Comparison of ENCODE assay signal across 29 cellular contexts in the genomic region with DNA sequence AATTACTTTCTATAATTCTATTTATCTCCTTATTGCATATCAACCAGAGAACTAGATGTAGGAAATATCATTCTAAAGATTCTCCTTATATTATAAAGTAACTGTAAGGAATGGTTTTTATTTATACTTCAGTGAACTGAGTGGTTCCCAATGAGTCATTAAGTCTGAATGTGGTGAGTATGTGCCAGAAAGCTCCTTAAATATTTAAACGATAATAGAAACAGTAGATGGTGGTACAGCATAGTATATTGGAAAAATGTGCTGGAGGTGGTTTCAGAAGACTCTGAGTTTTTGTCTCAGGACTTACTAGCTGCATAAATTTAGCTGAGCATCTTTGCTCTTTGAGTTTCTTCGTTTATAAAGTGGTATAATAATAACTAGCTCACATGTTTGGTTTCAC.
DNase-seq lines count a peak whose midpoint lies in the region; ATAC-seq, FAIRE-seq and TF ChIP-seq lines count a peak whose summit lies in the region.
"Had no signal": no experiment of that assay in that cellular context is flagged by ENCODE, and none has a peak within 500 bp of the region (broad histone marks: within the 10 kb centered on the region; RNA-seq: fewer than 3 reads in every experiment).

No MANE protein-coding gene starts in this region.

- H3K9me3 ChIP-seq in IMR-90 (ENCODE audit: control insufficient read depth, insufficient read depth, low read length) (no peaks in the 10 kb centered on the region), astrocyte (ENCODE audit: insufficient read depth, low read depth, low read length) (no peaks in the 10 kb centered on the region), transverse colon (no peaks in the 10 kb centered on the region)
- H3K9me3 ChIP-seq: sigmoid colon, tibial artery had no signal

- no peak for ATAC-seq in IMR-90 (ENCODE audit: low read depth)
- no peak for ATAC-seq in GM19328 (IDR thresholded peaks at IDR 0.05; ENCODE audit: unreplicated experiment)
- ATAC-seq: activated T-cell treated with anti-CD3 and anti-CD28 coated beads, Interleukin-2, amount 50 U/mL, for 72 hours; SK-N-SH treated with all-trans-retinoic acid at 6 μM for 48 hours; stimulated activated naive CD8-positive, alpha-beta T cell treated with anti-CD3 and anti-CD28 coated beads, Interleukin-15, amount 100 ng/mL, for 72 hours had no signal

- in situ Hi-C loops in IMR-90 (cut with MboI; ENCODE audit: low sequenced_read_pairs) = no loop called here
- in situ Hi-C loops in GM13976 (cut with MboI; ENCODE audit: low sequenced_read_pairs, unreplicated experiment) = no loop called here
- in situ Hi-C loops in transverse colon (cut with MboI; ENCODE audit: low pct_ligation_motif_present in 1 of 4, low pct_unique_long_range_greater_than_20kb in 1 of 4, low sequenced_read_pairs in 3 of 4) = no loop called here

- H4K8ac ChIP-seq in IMR-90 (ENCODE audit: low read depth in 2 of 2, low read length in 2 of 2) = no peak overlapping the region

- no peaks in the 10 kb centered on the region for H3K36me3 Mint-ChIP-seq in astrocyte (ENCODE audit: low read depth, unreplicated experiment)
- H3K36me3 Mint-ChIP-seq in CD14-positive monocyte = no peaks in the 10 kb centered on the region
- H3K36me3 Mint-ChIP-seq: activated naive CD4-positive, alpha-beta T cell treated with anti-CD3 and anti-CD28 coated beads, Interleukin-2, amount 10 ng/mL, durations not matched to agents 7 days and 5 days; CD8-positive, alpha-beta memory T cell had no signal

- no peaks in the 10 kb centered on the region for H3K79me1 ChIP-seq in IMR-90 (ENCODE audit: low read depth in 1 of 2, low read length in 2 of 2)

- H3K27me3 Mint-ChIP-seq in astrocyte (ENCODE audit: low read depth, unreplicated experiment) (no peaks in the 10 kb centered on the region), CD14-positive monocyte (ENCODE audit: low read depth in 3 of 3) (peaks cover 0 to 1% (median 1%) of the 10 kb centered on the region in 3 donors)
- H3K27me3 Mint-ChIP-seq: activated naive CD4-positive, alpha-beta T cell treated with anti-CD3 and anti-CD28 coated beads, Interleukin-2, amount 10 ng/mL, durations not matched to agents 7 days and 5 days had no signal

- H2AK5ac ChIP-seq in IMR-90 (ENCODE audit: low read depth, low read length) = no peak overlapping the region

- H3K9me1 ChIP-seq in IMR-90 (ENCODE audit: insufficient read depth, low read length) = no peaks in the 10 kb centered on the region

- intact Hi-C loops in IMR-90 (cut with micrococcal nuclease) (no loop called here), transverse colon (cut with DNase I; ENCODE audit: low total_unique reads) (no loop called here), CD14-positive monocyte (cut with micrococcal nuclease) (no loop called here)

- no peaks in the 10 kb centered on the region for H3K79me2 ChIP-seq in astrocyte (ENCODE audit: insufficient read depth, low read length)

- FAIRE-seq in astrocyte (lab: Jason Lieb, UNC) = no peak
- FAIRE-seq: H54, keratinocyte had no signal

- no peak overlapping the region for H3K27ac ChIP-seq in IMR-90 (ENCODE audit: insufficient read depth, low read length)
- H3K27ac ChIP-seq in astrocyte (ENCODE audit: low read depth, low read length) = no peak overlapping the region
- no peak overlapping the region for H3K27ac ChIP-seq in transverse colon
- H3K27ac ChIP-seq: dorsolateral prefrontal cortex, sigmoid colon, tibial artery, VCaP had no signal

- H3K4me2 ChIP-seq in IMR-90 (ENCODE audit: low read depth, low read length) (no peak overlapping the region), astrocyte (ENCODE audit: low read length) (no peak overlapping the region)

- H3K9ac ChIP-seq in IMR-90 (ENCODE audit: low read depth, low read length) = no peak overlapping the region
- no peak overlapping the region for H3K9ac ChIP-seq in astrocyte (ENCODE audit: low read length)

- no CpG with 5 or more reads among the region's 2 CpGs for WGBS in IMR-90 (ENCODE audit: extremely low coverage in 2 of 2, insufficient read length in 1 of 2), 2 experiments
- WGBS in transverse colon (ENCODE audit: low coverage in 1 of 2), 2 donors = 43 to 52% methylated on average over 2 of the region's 2 CpGs

- no peak for TF ChIP-seq CTCF in IMR-90 (conservative IDR thresholded peaks at IDR 0.05; ENCODE audit: low read depth, low read length)
- no peak for TF ChIP-seq CTCF in astrocyte (IDR thresholded peaks at IDR 0.05; ENCODE audit: insufficient read depth, low read depth, low read length)
- no peak for TF ChIP-seq CTCF in fibroblast of mammary gland (conservative IDR thresholded peaks at IDR 0.05; ENCODE audit: control insufficient read depth, insufficient read depth, low read depth, low read length)
- no peak for TF ChIP-seq CTCF in retinal pigment epithelial cell (conservative IDR thresholded peaks at IDR 0.05; ENCODE audit: low read depth, low read length)
- TF ChIP-seq CTCF in GM13976 (IDR thresholded peaks at IDR 0.05; ENCODE audit: borderline replicate concordance, control extremely low read depth, extremely low read depth, insufficient read depth, missing control alignments) = no peak
- TF ChIP-seq CTCF in transverse colon (IDR thresholded peaks at IDR 0.05) = no peak
- no peak for TF ChIP-seq CTCF in CD14-positive monocyte (IDR thresholded peaks at IDR 0.05)

- H4K5ac ChIP-seq in IMR-90 (ENCODE audit: low read depth, low read length) = no peak overlapping the region

- no peak overlapping the region for H4K91ac ChIP-seq in IMR-90 (ENCODE audit: insufficient read depth, low read depth, low read length)

- H3K27ac Mint-ChIP-seq in astrocyte (ENCODE audit: unreplicated experiment) = no peak overlapping the region
- H3K27ac Mint-ChIP-seq in CD14-positive monocyte = no peak overlapping the region
- H3K27ac Mint-ChIP-seq: activated naive CD4-positive, alpha-beta T cell treated with anti-CD3 and anti-CD28 coated beads, Interleukin-2, amount 10 ng/mL, durations not matched to agents 7 days and 5 days; activated T-cell treated with anti-CD3 and anti-CD28 coated beads, Interleukin-2, amount 50 U/mL, for 72 hours; CD8-positive, alpha-beta memory T cell; stimulated activated naive CD8-positive, alpha-beta T cell treated with anti-CD3 and anti-CD28 coated beads, Interleukin-15, amount 100 ng/mL, for 72 hours had no signal

- DNase-seq in IMR-90 (peak; percentile 0), astrocyte (ENCODE audit: low read depth) (peak; percentile 51), fibroblast of mammary gland (ENCODE audit: low read depth) (peak; percentile 35), retinal pigment epithelial cell (ENCODE audit: low read depth) (peak; percentile 39), GM13976 (ENCODE audit: low spot score) (no peak), transverse colon (no peak), CD14-positive monocyte (ENCODE audit: low spot score) (no peak)
- DNase-seq: activated CD4-positive, alpha-beta T cell treated with anti-CD3 and anti-CD28 coated beads for 48 hours; activated naive CD4-positive, alpha-beta T cell treated with anti-CD3 and anti-CD28 coated beads, Interleukin-2, amount 10 ng/mL, durations not matched to agents 7 days and 5 days; activated T-cell treated with anti-CD3 and anti-CD28 coated beads, Interleukin-2, amount 50 U/mL, for 72 hours; AML-193; amygdala; CD8-positive, alpha-beta memory T cell; DMS153; dorsolateral prefrontal cortex; Kasumi-1; NCI-H187; NCI-H2171 treated with DMSO at 0.1 percent for 48 hours; NCI-H526; sigmoid colon; stimulated activated naive CD8-positive, alpha-beta T cell treated with anti-CD3 and anti-CD28 coated beads, Interleukin-15, amount 100 ng/mL, for 72 hours; T-helper 2 cell; tibial artery had no signal

- no peak overlapping the region for H2BK5ac ChIP-seq in IMR-90 (ENCODE audit: low read depth, low read length, poor library complexity, severe bottlenecking)

- TF ChIP-seq EP300 in transverse colon (IDR thresholded peaks at IDR 0.05; ENCODE audit: low read depth) = no peak

- dilution Hi-C loops in IMR-90 (cut with HindIII; ENCODE audit: low sequenced_read_pairs, unreplicated experiment) = no loop called here

- H3K4me1 ChIP-seq in IMR-90 (ENCODE audit: control insufficient read depth, insufficient read depth, low read length) (no peaks in the 10 kb centered on the region), astrocyte (ENCODE audit: insufficient read depth, low read length) (no peaks in the 10 kb centered on the region), transverse colon (no peaks in the 10 kb centered on the region)
- H3K4me1 ChIP-seq: sigmoid colon had no signal

- CTCF ChIA-PET in IMR-90 (lab: Yijun Ruan, JAX) = no interaction called here

- H3K14ac ChIP-seq in IMR-90 (replicated peaks; ENCODE audit: low read depth, low read length) = no peak overlapping the region

- H2AK9ac ChIP-seq in IMR-90 (replicated peaks; ENCODE audit: low read depth, low read length, poor library complexity) = no peak overlapping the region

- H3K18ac ChIP-seq in IMR-90 (ENCODE audit: low read depth, low read length) = no peak overlapping the region

- POLR2A ChIA-PET in IMR-90 (lab: Charles Lee; ENCODE audit: unreplicated experiment) = no interaction called here

- H3K9me3 Mint-ChIP-seq in astrocyte (ENCODE audit: unreplicated experiment) = no peaks in the 10 kb centered on the region
- H3K9me3 Mint-ChIP-seq in CD14-positive monocyte = no peaks in the 10 kb centered on the region
- H3K9me3 Mint-ChIP-seq: activated naive CD4-positive, alpha-beta T cell treated with anti-CD3 and anti-CD28 coated beads, Interleukin-2, amount 10 ng/mL, durations not matched to agents 7 days and 5 days; activated T-cell treated with anti-CD3 and anti-CD28 coated beads, Interleukin-2, amount 50 U/mL, for 72 hours; central memory CD8-positive, alpha-beta T cell; stimulated activated naive CD8-positive, alpha-beta T cell treated with anti-CD3 and anti-CD28 coated beads, Interleukin-15, amount 100 ng/mL, for 72 hours had no signal

- no peak for TF ChIP-seq POLR2A in IMR-90 (IDR thresholded peaks at IDR 0.05; ENCODE audit: low read depth, low read length)
- no peak for TF ChIP-seq POLR2A in transverse colon (IDR thresholded peaks at IDR 0.05)

- no peak overlapping the region for H3K23ac ChIP-seq in IMR-90 (ENCODE audit: low read depth, low read length)

- no TSS peak for BruUV-seq in IMR-90 (replicated peaks; lab: Mats Ljungman, UMichigan)

- no peak overlapping the region for H2AFZ ChIP-seq in IMR-90 (replicated peaks; ENCODE audit: low read length, poor library complexity)
- H2AFZ ChIP-seq in astrocyte (ENCODE audit: low read depth, low read length) = no peak overlapping the region

- H3K36me3 ChIP-seq in IMR-90 (ENCODE audit: control insufficient read depth, insufficient read depth, low read length) (no peaks in the 10 kb centered on the region), astrocyte (ENCODE audit: insufficient read depth, low read length) (no peaks in the 10 kb centered on the region), transverse colon (no peaks in the 10 kb centered on the region)
- H3K36me3 ChIP-seq: sigmoid colon, tibial artery had no signal

- H3K4me3 Mint-ChIP-seq in astrocyte (ENCODE audit: unreplicated experiment) = no peak overlapping the region
- H3K4me3 Mint-ChIP-seq in CD14-positive monocyte = no peak overlapping the region
- H3K4me3 Mint-ChIP-seq: activated naive CD4-positive, alpha-beta T cell treated with anti-CD3 and anti-CD28 coated beads, Interleukin-2, amount 10 ng/mL, durations not matched to agents 7 days and 5 days; activated T-cell treated with anti-CD3 and anti-CD28 coated beads, Interleukin-2, amount 50 U/mL, for 72 hours; CD8-positive, alpha-beta memory T cell; central memory CD8-positive, alpha-beta T cell; stimulated activated naive CD8-positive, alpha-beta T cell treated with anti-CD3 and anti-CD28 coated beads, Interleukin-15, amount 100 ng/mL, for 72 hours had no signal

- H2BK15ac ChIP-seq in IMR-90 (ENCODE audit: low read depth, low read length) = no peak overlapping the region

- no peak for TF ChIP-seq RAD21 in IMR-90 (IDR thresholded peaks at IDR 0.05; ENCODE audit: low read length)

- H4K20me1 ChIP-seq in IMR-90 (ENCODE audit: insufficient read depth, low read length) (no peaks in the 10 kb centered on the region), astrocyte (ENCODE audit: insufficient read depth, low read length) (no peaks in the 10 kb centered on the region)

- H3K4ac ChIP-seq in IMR-90 (ENCODE audit: low read depth, low read length) = no peak overlapping the region

- H3K4me3 ChIP-seq in IMR-90 (ENCODE audit: insufficient read depth, low read depth, low read length) = no peak overlapping the region
- H3K4me3 ChIP-seq in astrocyte (ENCODE audit: insufficient read depth, low read depth, low read length) = no peak overlapping the region
- no peak overlapping the region for H3K4me3 ChIP-seq in fibroblast of mammary gland (ENCODE audit: control insufficient read depth, low read depth, low read length)
- H3K4me3 ChIP-seq in retinal pigment epithelial cell (ENCODE audit: low read length) = no peak overlapping the region
- H3K4me3 ChIP-seq in transverse colon = no peak overlapping the region
- H3K4me3 ChIP-seq: dorsolateral prefrontal cortex, sigmoid colon, tibial artery had no signal

- no peaks in the 10 kb centered on the region for H3K27me3 ChIP-seq in IMR-90 (ENCODE audit: control insufficient read depth, insufficient read depth, low read length)
- no peaks in the 10 kb centered on the region for H3K27me3 ChIP-seq in astrocyte (ENCODE audit: insufficient read depth, low read length)
- no peaks in the 10 kb centered on the region for H3K27me3 ChIP-seq in transverse colon
- H3K27me3 ChIP-seq: dorsolateral prefrontal cortex, sigmoid colon, tibial artery had no signal

- H3K4me1 Mint-ChIP-seq in astrocyte (ENCODE audit: low read depth, unreplicated experiment) (peaks cover 3% of the 10 kb centered on the region), CD14-positive monocyte (no peaks in the 10 kb centered on the region)
- H3K4me1 Mint-ChIP-seq: activated naive CD4-positive, alpha-beta T cell treated with anti-CD3 and anti-CD28 coated beads, Interleukin-2, amount 10 ng/mL, durations not matched to agents 7 days and 5 days; CD8-positive, alpha-beta memory T cell; central memory CD8-positive, alpha-beta T cell; stimulated activated naive CD8-positive, alpha-beta T cell treated with anti-CD3 and anti-CD28 coated beads, Interleukin-15, amount 100 ng/mL, for 72 hours had no signal

- no peak overlapping the region for H3K56ac ChIP-seq in IMR-90 (ENCODE audit: extremely low read depth, insufficient read depth, low read length)

- H2BK20ac ChIP-seq in IMR-90 (ENCODE audit: low read depth, low read length) = no peak overlapping the region

- H2BK120ac ChIP-seq in IMR-90 (ENCODE audit: low read depth, low read length) = no peak overlapping the region

Comparison
In these comparisons a context has a peak if more than half of its experiments do, and no peak if none do; other contexts are left out.
1. DNase-seq: peak in IMR-90 (single experiment), astrocyte (single experiment), fibroblast of mammary gland (single experiment) and retinal pigment epithelial cell (single experiment); none in GM13976 (single experiment), transverse colon (single experiment) and CD14-positive monocyte (single experiment).